25 cellular contexts compared by ENCODE assay signal in genomic region chr7:145903658-145904057, GRCh38.
DNase-seq lines count a peak whose midpoint lies in the region; ATAC-seq, FAIRE-seq and TF ChIP-seq lines count a peak whose summit lies in the region.
"Had no signal": no experiment of that assay in that cellular context is flagged by ENCODE, and none has a peak within 500 bp of the region (broad histone marks: within the 10 kb centered on the region; RNA-seq: fewer than 3 reads in every experiment).

No MANE protein-coding gene starts in this region.

- no peaks in the 10 kb centered on the region for H4K20me1 ChIP-seq in HepG2 (ENCODE audit: insufficient read depth, low read length)
- H4K20me1 ChIP-seq in K562 (replicated peaks; ENCODE audit: control insufficient read depth, insufficient read depth, low read length), result no peaks in the 10 kb centered on the region
- H4K20me1 ChIP-seq: BLaER1 had no signal

- DNase-seq in HepG2 (ENCODE audit: low spot score), result no peak
- no peak for DNase-seq in right lobe of liver
- DNase-seq in K562 (ENCODE audit: extremely low read depth in 1 of 4, low spot score in 3 of 4), result no peak
- DNase-seq in frontal cortex (ENCODE audit: low spot score in 2 of 2), result no peak
- no peak for DNase-seq in NCI-H526 treated with DMSO at 0.1 percent for 48 hours (lab: John Stamatoyannopoulos, UW)
- DNase-seq: ACHN; BE2C; C1 segment of cervical spinal cord; CD4-positive, alpha-beta memory T cell; CD4-positive, CD25-positive, alpha-beta regulatory T cell; CD8-positive, alpha-beta memory T cell; COR-L47; DMS 273 treated with DMSO at 0.1 percent for 48 hours; DMS153; DMS53; DMS79; DND-41; EL; GDM1 had no signal

- TF ChIP-seq RAD21 in HepG2 (CRISPR knock-in tag; IDR thresholded peaks at IDR 0.05) (no peak), K562 (CRISPR knock-in tag; conservative IDR thresholded peaks at IDR 0.05 in 1 of 2, IDR thresholded peaks at IDR 0.05 in 1 of 2) (no peak)

- H3K9ac ChIP-seq in HepG2 (ENCODE audit: insufficient read depth, low read depth, low read length) (no peak overlapping the region), K562 (ENCODE audit: insufficient read depth in 1 of 2, low read depth in 2 of 2, low read length in 2 of 2) (no peak overlapping the region)
- H3K9ac ChIP-seq: BLaER1 had no signal

- BruUV-seq in HepG2 (replicated peaks; lab: Mats Ljungman, UMichigan) (no TSS peak), K562 (replicated peaks; lab: Mats Ljungman, UMichigan) (no TSS peak)

- TF ChIP-seq POLR2A in HepG2 (IDR thresholded peaks at IDR 0.05; ENCODE audit: insufficient read depth in 1 of 2, low read depth in 2 of 2, low read length in 2 of 2) (no peak), right lobe of liver (IDR thresholded peaks at IDR 0.05) (no peak), K562 (conservative IDR thresholded peaks at IDR 0.05) (no peak)

- no peaks in the 10 kb centered on the region for H3K79me2 ChIP-seq in HepG2 (ENCODE audit: insufficient read depth, low read length)
- H3K79me2 ChIP-seq in K562 (ENCODE audit: control insufficient read depth, insufficient read depth, low read length), result peaks cover 59% of the 10 kb centered on the region; the same call in 2 of the 3 replicates

- H3K27ac ChIP-seq in HepG2 (ENCODE audit: extremely low read length, insufficient read depth, low read length), result no peak overlapping the region
- H3K27ac ChIP-seq in right lobe of liver, result no peak overlapping the region
- no peak overlapping the region for H3K27ac ChIP-seq in K562 (ENCODE audit: extremely low read depth, low read depth, low read length)
- H3K27ac ChIP-seq: 22Rv1, BLaER1 had no signal

- H3K27me3 ChIP-seq in HepG2 (ENCODE audit: control insufficient read depth in 1 of 2, insufficient read depth in 2 of 2, low read length in 2 of 2), result no peaks in the 10 kb centered on the region
- no peaks in the 10 kb centered on the region for H3K27me3 ChIP-seq in right lobe of liver
- H3K27me3 ChIP-seq in K562 (ENCODE audit: control insufficient read depth in 2 of 2, insufficient read depth in 2 of 2, low read length in 2 of 2), result no peaks in the 10 kb centered on the region
- H3K27me3 ChIP-seq: BE2C, BLaER1 had no signal

- CTCF ChIA-PET in HepG2 (lab: Yijun Ruan, JAX; ENCODE audit: low intra/inter-chr PET ratio, low total read pairs) (no interaction called here), K562 (lab: Yijun Ruan, JAX; ENCODE audit: low intra/inter-chr PET ratio) (no interaction called here)

- H3K9me3 ChIP-seq in HepG2 (ENCODE audit: low read length) (peaks cover 92% of the 10 kb centered on the region), right lobe of liver (no peaks in the 10 kb centered on the region), K562 (replicated peaks; ENCODE audit: control insufficient read depth, insufficient read depth, low read depth, low read length) (no peaks in the 10 kb centered on the region)
- H3K9me3 ChIP-seq: BE2C had no signal

- H3K9me1 ChIP-seq in K562 (ENCODE audit: control insufficient read depth, insufficient read depth, low read length), result no peaks in the 10 kb centered on the region

- POLR2A ChIA-PET in HepG2 (lab: Yijun Ruan, JAX) (no interaction called here), K562 (lab: Yijun Ruan, JAX) (no interaction called here)

- no peak overlapping the region for H2AFZ ChIP-seq in HepG2 (ENCODE audit: low read length)
- no peak overlapping the region for H2AFZ ChIP-seq in K562 (ENCODE audit: low read depth, low read length)

- TF ChIP-seq EP300 in HepG2 (IDR thresholded peaks at IDR 0.05; ENCODE audit: low read depth in 2 of 2, low read length in 2 of 2) (no peak), HepG2 (CRISPR knock-in tag; IDR thresholded peaks at IDR 0.05; ENCODE audit: borderline replicate concordance) (no peak), K562 (IDR thresholded peaks at IDR 0.05; ENCODE audit: low read length) (no peak)

- H3K4me3 ChIP-seq in HepG2 (replicated peaks in 1 of 3; ENCODE audit: insufficient read depth in 1 of 3, low read depth in 2 of 3, low read length in 3 of 3) (no peak overlapping the region), right lobe of liver (no peak overlapping the region), K562 (no peak overlapping the region)
- H3K4me3 ChIP-seq: BLaER1, GM12878 had no signal

- in situ Hi-C loops in HepG2 (cut with HindIII; ENCODE audit: extremely low pct_ligation_motif_present, low pct_unique_long_range_greater_than_20kb), result no loop called here
- in situ Hi-C loops in K562 (cut with MboI), result no loop called here

- H3K36me3 ChIP-seq in HepG2 (replicated peaks in 1 of 2; ENCODE audit: control insufficient read depth in 1 of 2, insufficient read depth in 2 of 2, low read length in 2 of 2) (no peaks in the 10 kb centered on the region), right lobe of liver (no peaks in the 10 kb centered on the region), K562 (ENCODE audit: control insufficient read depth, insufficient read depth, low read length) (no peaks in the 10 kb centered on the region)
- H3K36me3 ChIP-seq: BE2C, BLaER1 had no signal

- no peaks in the 10 kb centered on the region for H3K4me1 ChIP-seq in HepG2 (ENCODE audit: insufficient read depth, low read length)
- no peaks in the 10 kb centered on the region for H3K4me1 ChIP-seq in right lobe of liver
- H3K4me1 ChIP-seq in K562 (replicated peaks in 1 of 2; ENCODE audit: control insufficient read depth in 2 of 2, insufficient read depth in 2 of 2, low read length in 2 of 2), result no peaks in the 10 kb centered on the region
- H3K4me1 ChIP-seq: BE2C had no signal

- no peak for TF ChIP-seq CTCF in HepG2 (CRISPR knock-in tag; IDR thresholded peaks at IDR 0.05)
- TF ChIP-seq CTCF in right lobe of liver (IDR thresholded peaks at IDR 0.05), result no peak
- TF ChIP-seq CTCF in K562 (IDR thresholded peaks at IDR 0.05 in 2 of 3, conservative IDR thresholded peaks at IDR 0.05 in 1 of 3; ENCODE audit: insufficient read depth in 2 of 3, low read depth in 1 of 3, low read length in 3 of 3), result no peak

- H3K4me2 ChIP-seq in HepG2 (ENCODE audit: low read depth, low read length) (no peak overlapping the region), K562 (ENCODE audit: insufficient read depth, low read length) (no peak overlapping the region)
- H3K4me2 ChIP-seq: BLaER1 had no signal

- FAIRE-seq in HepG2 (lab: Jason Lieb, UNC) (no peak), K562 (lab: Jason Lieb, UNC) (no peak), frontal cortex (lab: Jason Lieb, UNC) (peak; percentile 23)
- FAIRE-seq: GM12878, GM12892, GM18507 had no signal

- no peak for ATAC-seq in HepG2
- no peak for ATAC-seq in right lobe of liver
- no peak for ATAC-seq in K562
- no peak for ATAC-seq in SK-N-SH treated with all-trans-retinoic acid at 6 μM for 48 hours
- ATAC-seq: GM12878 had no signal

- intact Hi-C loops in HepG2 (cut with micrococcal nuclease; ENCODE audit: unreplicated experiment) (no loop called here), right lobe of liver (cut with DNase I) (no loop called here), K562 (cut with micrococcal nuclease) (no loop called here)

TF ChIP-seq in HepG2, 621 proteins besides CTCF, POLR2A, EP300 and RAD21 (continues in another document):
- 0 out of 2 replicates have a peak, but pooled peaks have one; percentile 29 for TF ChIP-seq CEBPB (IDR thresholded peaks at IDR 0.05; ENCODE audit: borderline replicate concordance, low read depth, low read length)

TF ChIP-seq in K562, 482 proteins besides CTCF, POLR2A, EP300 and RAD21 (continues in another document):
- TF ChIP-seq CEBPB (tag; IDR thresholded peaks at IDR 0.05) (peak; percentile 74), CEBPG (CRISPR knock-in tag; IDR thresholded peaks at IDR 0.05) (no peak), CEBPG (tag; conservative IDR thresholded peaks at IDR 0.05 in 1 of 2, IDR thresholded peaks at IDR 0.05 in 1 of 2) (peak; percentile 29 to 93; a peak in 2 of 4 replicates)

TF ChIP-seq in SK-N-SH treated with all-trans-retinoic acid at 6 μM for 48 hours, 23 proteins besides CTCF, POLR2A, EP300 and RAD21:
- TF ChIP-seq ZFP30 (CRISPR knock-in tag; IDR thresholded peaks at IDR 0.05) (no peak), BACH2 (CRISPR knock-in tag; IDR thresholded peaks at IDR 0.05; ENCODE audit: borderline replicate concordance) (no peak), POU6F1 (CRISPR knock-in tag; IDR thresholded peaks at IDR 0.05; ENCODE audit: borderline replicate concordance, low read depth) (no peak), TOX (CRISPR knock-in tag; IDR thresholded peaks at IDR 0.05; ENCODE audit: borderline replicate concordance) (no peak), CSDC2 (CRISPR knock-in tag; IDR thresholded peaks at IDR 0.05) (no peak), ZFP3 (CRISPR knock-in tag; IDR thresholded peaks at IDR 0.05) (no peak), ZC3H10 (CRISPR knock-in tag; IDR thresholded peaks at IDR 0.05) (no peak), CSRNP3 (CRISPR knock-in tag; IDR thresholded peaks at IDR 0.05) (no peak)

Comparison
In these comparisons a context has a peak if more than half of its experiments do, and no peak if none do; other contexts are left out.
1. Of the 241 proteins assayed by ChIP-seq in both HepG2 and K562: peak only in HepG2: none; only in K562: CEBPG; in both: CEBPB; in neither: 239.